ENCODE assay signal across 21 cellular contexts in the genomic region with DNA sequence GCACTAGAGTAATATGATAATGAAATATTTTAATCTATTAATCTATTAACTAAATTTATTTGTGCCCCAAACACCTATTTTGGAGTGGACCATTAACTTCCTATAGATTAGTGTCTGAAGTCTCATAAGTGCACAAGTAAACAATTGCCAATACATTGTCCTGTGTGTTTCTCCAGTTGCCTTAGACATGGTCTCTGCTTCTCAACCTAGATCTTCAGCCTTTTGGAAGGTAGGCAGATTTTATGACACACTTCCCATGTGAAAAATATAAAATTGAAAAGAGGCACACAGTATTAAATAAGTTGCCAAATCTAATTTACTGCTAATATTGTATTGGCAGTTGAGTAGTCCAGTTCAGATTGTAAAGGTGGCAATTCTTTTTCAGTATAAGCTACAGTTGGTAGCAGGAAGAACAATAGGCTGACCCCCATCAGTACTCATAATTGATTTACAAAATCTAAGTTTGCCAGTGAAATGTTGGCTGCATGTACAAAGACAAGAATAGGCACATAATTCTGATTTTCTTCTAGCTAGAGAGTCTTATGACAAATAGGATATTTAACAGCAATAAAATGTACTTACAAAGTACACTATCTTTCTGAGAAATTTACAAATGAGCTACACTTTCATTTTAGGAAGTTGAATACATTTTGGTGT. TPM values are rescaled to one million over a fixed set of nuclear protein-coding genes. Genes with fewer than 3 reads are reported as not detected.
DNase-seq lines count a peak whose midpoint lies in the region; ATAC-seq, FAIRE-seq and TF ChIP-seq lines count a peak whose summit lies in the region.
"Had no signal": no experiment of that assay in that cellular context is flagged by ENCODE, and none has a peak within 500 bp of the region (broad histone marks: within the 10 kb centered on the region; RNA-seq: fewer than 3 reads in every experiment).

No MANE protein-coding gene starts in this region.

- DNase-seq in GM12892 (ENCODE audit: insufficient read length) (no peak), OCI-M1 (lab: John Stamatoyannopoulos, UW) (peak; percentile 11), right lobe of liver (no peak), NCI-H1092 treated with DMSO at 0.1 percent for 48 hours (lab: John Stamatoyannopoulos, UW) (no peak), NCI-H345 (lab: John Stamatoyannopoulos, UW) (no peak), HCEC 1CT (no peak)
- DNase-seq: CD4-positive, CD25-positive, alpha-beta regulatory T cell; CD8-positive, alpha-beta memory T cell; DMS 273 treated with DMSO at 0.1 percent for 48 hours; DMS79; EL; GDM1; GM23248; H7 had no signal

- H3K36me3 ChIP-seq in right lobe of liver: peaks cover 18 to 99% (median 62%) of the 10 kb centered on the region in 4 donors
- H3K36me3 ChIP-seq: BLaER1 had no signal

- no peak overlapping the region for H3K27ac ChIP-seq in right lobe of liver
- H3K27ac ChIP-seq: BLaER1, C4-2B, GM23248 had no signal

- TF ChIP-seq POLR2A in GM12892 (IDR thresholded peaks at IDR 0.05; ENCODE audit: low read depth, low read length) (no peak), right lobe of liver (IDR thresholded peaks at IDR 0.05) (peak; percentile 30)

- H3K9me3 ChIP-seq in right lobe of liver: no peaks in the 10 kb centered on the region
- H3K9me3 ChIP-seq: BLaER1 had no signal

- H3K4me3 ChIP-seq in right lobe of liver: no peak overlapping the region
- H3K4me3 ChIP-seq: BLaER1, GM23248 had no signal

- H3K27me3 ChIP-seq in right lobe of liver: no peaks in the 10 kb centered on the region
- H3K27me3 ChIP-seq: BLaER1 had no signal

- intact Hi-C loops in right lobe of liver (cut with DNase I): loop anchor here in 1 of 2 donors (10.0 kb wide), 1 partner anchor 50 kb away; no protein-coding TSS in a partner anchor

- TF ChIP-seq CTCF in right lobe of liver (IDR thresholded peaks at IDR 0.05): no peak

- H3K4me1 ChIP-seq in right lobe of liver: no peaks in the 10 kb centered on the region
- H3K4me1 ChIP-seq: BLaER1 had no signal

- peak; percentile 67 for FAIRE-seq in GM12892 (lab: Jason Lieb, UNC)
- FAIRE-seq: D721Med, GM12891, H1 had no signal

- ATAC-seq in right lobe of liver: no peak
- ATAC-seq: HCT116 had no signal

RNA-seq across cellular contexts. Expression of a gene that starts 10.8 kb away (rescaled TPM):
- 0.64 TPM for polyA plus RNA-seq in GM12892 (2012; ENCODE audit: missing spikeins)
- 1,000 to 10,000 TPM in 5 of 6 experiments, 100 to 1,000 TPM in 1; 978 to 3,352 (median 2,507) TPM for total RNA-seq in right lobe of liver
- total RNA-seq: A172; CD4-positive, CD25-positive, alpha-beta regulatory T cell; H1; H7 had no signal
- polyA plus RNA-seq: CD4-positive, CD25-positive, alpha-beta regulatory T cell had no signal
